ENCODE assay signal across 8 cellular contexts in genomic region chr11:62336949-62337681, GRCh38. TPM values are rescaled to one million over a fixed set of nuclear protein-coding genes. Genes with fewer than 3 reads are reported as not detected.
DNase-seq lines count a peak whose midpoint lies in the region; TF ChIP-seq lines count a peak whose summit lies in the region.

Gene ASRGL1, plus strand, starts transcription at chr11:62337448. Its CDS starts 530 bp downstream, at chr11:62337978.

- no peak within 1 kb of the TSS for H3K27ac ChIP-seq in SU-DHL-6 (ENCODE audit: low read depth, low read length)
- H3K27ac ChIP-seq in parathyroid adenoma: no peak within 1 kb of the TSS
- H3K27ac ChIP-seq in thymus (ENCODE audit: low read depth): no peak within 1 kb of the TSS

- H3K27me3 ChIP-seq in SU-DHL-6 (ENCODE audit: low read length) (no peaks in the 10 kb centered on the region), parathyroid adenoma (ENCODE audit: control insufficient read depth, insufficient read depth, low read length) (no peaks in the 10 kb centered on the region), thymus (ENCODE audit: control insufficient read depth, insufficient read depth) (peaks cover 2% of the 10 kb centered on the region)

- H3K9me2 ChIP-seq in SU-DHL-6 (replicated peaks; ENCODE audit: insufficient read depth, low read length): no peaks in the 10 kb centered on the region

- peak; percentile 81 for DNase-seq in NCI-H1436 (lab: John Stamatoyannopoulos, UW)
- DNase-seq in NCI-H1436 treated with DMSO at 0.1 percent for 48 hours (lab: John Stamatoyannopoulos, UW): no peak
- DNase-seq in MV-4-11 (lab: John Stamatoyannopoulos, UW): peak; percentile 42
- DNase-seq in activated naive CD8-positive, alpha-beta T cell treated with anti-CD3 and anti-CD28 coated beads, Interleukin-2, amount 50 U/mL, for 16 hours (ENCODE audit: low read depth, low spot score): peak; percentile 55
- DNase-seq in cardiac septum (ENCODE audit: low spot score): peak; percentile 96

- H4K20me1 ChIP-seq in SU-DHL-6 (ENCODE audit: low read depth, low read length): no peaks in the 10 kb centered on the region

- H3K9me3 ChIP-seq in SU-DHL-6 (ENCODE audit: insufficient read depth, low read length) (no peaks in the 10 kb centered on the region), parathyroid adenoma (ENCODE audit: control insufficient read depth, low read length) (no peaks in the 10 kb centered on the region), thymus (ENCODE audit: control insufficient read depth) (no peaks in the 10 kb centered on the region)

- H3K36me3 ChIP-seq in SU-DHL-6 (ENCODE audit: low read length) (no peaks in the 10 kb centered on the region), parathyroid adenoma (ENCODE audit: control insufficient read depth, insufficient read depth, low read length) (no peaks in the 10 kb centered on the region), thymus (ENCODE audit: control insufficient read depth, insufficient read depth) (no peaks in the 10 kb centered on the region)

- H2AFZ ChIP-seq in SU-DHL-6 (ENCODE audit: low read depth, low read length, severe bottlenecking) (peak within 1 kb of the TSS; percentile 78), parathyroid adenoma (peak within 1 kb of the TSS; percentile 87)

- H3K4me1 ChIP-seq in parathyroid adenoma: no peaks in the 10 kb centered on the region
- no peaks in the 10 kb centered on the region for H3K4me1 ChIP-seq in thymus (ENCODE audit: control insufficient read depth, insufficient read depth, low read length)

- 21% methylated on average over 67 of the region's 67 CpGs for WGBS in thymus

- no peaks in the 10 kb centered on the region for H3F3A ChIP-seq in SU-DHL-6 (ENCODE audit: insufficient read depth)

- TF ChIP-seq CTCF in SU-DHL-6 (IDR thresholded peaks at IDR 0.05; ENCODE audit: insufficient read depth, low read length, poor library complexity, severe bottlenecking) (no peak), parathyroid adenoma (IDR thresholded peaks at IDR 0.05) (no peak)

- H3K4me3 ChIP-seq in SU-DHL-6 (ENCODE audit: insufficient read depth, low read length, poor library complexity, severe bottlenecking) (peak within 1 kb of the TSS; percentile 58), parathyroid adenoma (ENCODE audit: low read depth, low read length) (peak within 1 kb of the TSS; percentile 62), thymus (ENCODE audit: low read length) (peak within 1 kb of the TSS; percentile 63)

- intact Hi-C loops in cardiac septum (cut with DNase I): loop anchor here (5.0 kb wide), 1 partner anchor 40 kb away; no protein-coding TSS in a partner anchor

- H3K79me2 ChIP-seq in SU-DHL-6 (ENCODE audit: insufficient read depth, low read length) (no peaks in the 10 kb centered on the region; the same call in 1 of the 2 replicates), parathyroid adenoma (no peaks in the 10 kb centered on the region)

- peak within 1 kb of the TSS; percentile 56 for H3K4me2 ChIP-seq in SU-DHL-6 (ENCODE audit: low read depth, low read length, poor library complexity, severe bottlenecking)
- peak within 1 kb of the TSS; percentile 79 for H3K4me2 ChIP-seq in parathyroid adenoma (ENCODE audit: low read length)

- H3K9ac ChIP-seq in SU-DHL-6 (ENCODE audit: low read length) (peak within 1 kb of the TSS; percentile 65), parathyroid adenoma (no peak within 1 kb of the TSS)

RNA-seq across cellular contexts. Expression of gene ASRGL1, which starts in this region (rescaled TPM):
- total RNA-seq in cardiac septum: 9.2 TPM
- 6.0 TPM for polyA plus RNA-seq in thymus
